ENCODE assay signal across 8 cellular contexts in genomic region chr19:12757544-12758274, GRCh38. TPM values are rescaled to one million over a fixed set of nuclear protein-coding genes. Genes with fewer than 3 reads are reported as not detected.
A peak's percentile ranks its signal among the peaks of the same experiment; 100 is the strongest.
DNase-seq lines count a peak whose midpoint lies in the region; ATAC-seq and TF ChIP-seq lines count a peak whose summit lies in the region.

No MANE protein-coding gene starts in this region.

- ATAC-seq in activated CD8-positive, alpha-beta T cell treated with anti-CD3 and anti-CD28 coated beads, Interleukin-2, amount 10 ng/mL, durations not matched to agents 7 days and 5 days: peak; percentile 83
- peak; percentile 84 for ATAC-seq in stimulated activated effector memory CD8-positive, alpha-beta T cell treated with anti-CD3 and anti-CD28 coated beads, Interleukin-12 subunit alpha, Interleukin-12 subunit beta, amount 100 ng/mL, for 72 hours
- no peak for ATAC-seq in GM19452 (IDR thresholded peaks at IDR 0.05; ENCODE audit: unreplicated experiment)

- H3K36me3 Mint-ChIP-seq in activated CD8-positive, alpha-beta T cell treated with anti-CD3 and anti-CD28 coated beads, Interleukin-2, amount 10 ng/mL, durations not matched to agents 7 days and 5 days (ENCODE audit: low read depth): no peaks in the 10 kb centered on the region
- H3K36me3 Mint-ChIP-seq in endodermal cell (ENCODE audit: low read depth): peaks cover 17% of the 10 kb centered on the region
- H3K36me3 Mint-ChIP-seq in stimulated activated effector memory CD8-positive, alpha-beta T cell treated with anti-CD3 and anti-CD28 coated beads, Interleukin-12 subunit alpha, Interleukin-12 subunit beta, amount 100 ng/mL, for 72 hours: no peaks in the 10 kb centered on the region

- H3K9me3 ChIP-seq in endodermal cell (ENCODE audit: control insufficient read depth, low read length): no peaks in the 10 kb centered on the region

- no peak overlapping the region for H3K9ac ChIP-seq in endodermal cell (ENCODE audit: extremely low read depth, low read length, poor library complexity, severe bottlenecking)
- peak overlapping the region; percentile 36 for H3K9ac ChIP-seq in mesendoderm (ENCODE audit: low read length)

- H3K56ac ChIP-seq in mesendoderm (ENCODE audit: low read length): peak overlapping the region; percentile 68

- H3K27me3 ChIP-seq in endodermal cell (ENCODE audit: control insufficient read depth, insufficient read depth, low read length, poor library complexity, severe bottlenecking): peaks cover 11% of the 10 kb centered on the region
- no peaks in the 10 kb centered on the region for H3K27me3 ChIP-seq in mesendoderm (ENCODE audit: insufficient read depth, low read length, poor library complexity)

- H3K9me3 Mint-ChIP-seq in activated CD8-positive, alpha-beta T cell treated with anti-CD3 and anti-CD28 coated beads, Interleukin-2, amount 10 ng/mL, durations not matched to agents 7 days and 5 days (ENCODE audit: insufficient read depth): no peaks in the 10 kb centered on the region
- peaks cover 3% of the 10 kb centered on the region for H3K9me3 Mint-ChIP-seq in endodermal cell
- no peaks in the 10 kb centered on the region for H3K9me3 Mint-ChIP-seq in stimulated activated effector memory CD8-positive, alpha-beta T cell treated with anti-CD3 and anti-CD28 coated beads, Interleukin-12 subunit alpha, Interleukin-12 subunit beta, amount 100 ng/mL, for 72 hours

- H3K27me3 Mint-ChIP-seq in activated CD8-positive, alpha-beta T cell treated with anti-CD3 and anti-CD28 coated beads, Interleukin-2, amount 10 ng/mL, durations not matched to agents 7 days and 5 days (ENCODE audit: low read depth): peaks cover 5% of the 10 kb centered on the region
- peaks cover 27% of the 10 kb centered on the region for H3K27me3 Mint-ChIP-seq in endodermal cell (ENCODE audit: insufficient read depth)

- no peak overlapping the region for H2AK5ac ChIP-seq in mesendoderm (ENCODE audit: low read length)

- H2BK15ac ChIP-seq in mesendoderm (replicated peaks; ENCODE audit: low read depth): no peak overlapping the region

- POLR2A ChIA-PET in activated CD8-positive, alpha-beta T cell treated with anti-CD3 and anti-CD28 coated beads, Interleukin-2, amount 10 ng/mL, durations not matched to agents 7 days and 5 days (lab: Charles Lee): interaction anchor here (0.6 to 1.3 kb wide), 3 partner anchors 24 to 79 kb away, joined by 3 to 8 read pairs (median 7); partner anchors contain the start of gene TRIR

- no peak overlapping the region for H3K4ac ChIP-seq in mesendoderm (ENCODE audit: low read depth, low read length)

- H3K27ac Mint-ChIP-seq in activated CD8-positive, alpha-beta T cell treated with anti-CD3 and anti-CD28 coated beads, Interleukin-2, amount 10 ng/mL, durations not matched to agents 7 days and 5 days: no peak overlapping the region
- H3K27ac Mint-ChIP-seq in endodermal cell: peak overlapping the region; percentile 86
- H3K27ac Mint-ChIP-seq in stimulated activated effector memory CD8-positive, alpha-beta T cell treated with anti-CD3 and anti-CD28 coated beads, Interleukin-12 subunit alpha, Interleukin-12 subunit beta, amount 100 ng/mL, for 72 hours: no peak overlapping the region

- H2BK120ac ChIP-seq in mesendoderm (ENCODE audit: low read depth, low read length): no peak overlapping the region

- H3K4me3 ChIP-seq in endodermal cell (ENCODE audit: low read length) (peak overlapping the region; percentile 12), mesendoderm (ENCODE audit: low read length) (no peak overlapping the region)

- no peaks in the 10 kb centered on the region for H3K36me3 ChIP-seq in endodermal cell (ENCODE audit: control insufficient read depth, insufficient read depth, low read length)
- no peaks in the 10 kb centered on the region for H3K36me3 ChIP-seq in mesendoderm (ENCODE audit: control insufficient read depth, insufficient read depth, low read length)

- peak; percentile 95 for DNase-seq in AG08396 (ENCODE audit: low spot score)
- DNase-seq in H4 (ENCODE audit: low spot score): peak; percentile 42
- DNase-seq in NCI-H82 (lab: John Stamatoyannopoulos, UW): peak; percentile 95
- DNase-seq in activated CD8-positive, alpha-beta T cell treated with anti-CD3 and anti-CD28 coated beads, Interleukin-2, amount 10 ng/mL, durations not matched to agents 7 days and 5 days: peak; percentile 72
- peak; percentile 96 for DNase-seq in endodermal cell
- DNase-seq in mesendoderm: peak; percentile 89
- peak; percentile 78 to 86 for DNase-seq in stimulated activated effector memory CD8-positive, alpha-beta T cell treated with anti-CD3 and anti-CD28 coated beads, Interleukin-12 subunit alpha, Interleukin-12 subunit beta, amount 100 ng/mL, for 72 hours (ENCODE audit: low spot score in 2 of 2)

- H3K4me2 ChIP-seq in mesendoderm (ENCODE audit: low read length): peak overlapping the region; percentile 16

- TF ChIP-seq CTCF in endodermal cell (conservative IDR thresholded peaks at IDR 0.05): peak; percentile 99

- WGBS in endodermal cell (ENCODE audit: insufficient coverage in 1 of 2, insufficient read length in 1 of 2), 2 experiments: 13 to 45% methylated on average over 15 to 60 of the region's 60 CpGs
- no CpG with 5 or more reads among the region's 60 CpGs for WGBS in mesendoderm (ENCODE audit: extremely low coverage, insufficient coverage, low lambda C conversion rate)

- H4K8ac ChIP-seq in mesendoderm (ENCODE audit: low read depth, low read length): no peak overlapping the region

- no peak overlapping the region for H3K18ac ChIP-seq in mesendoderm (ENCODE audit: low read length)

- peaks cover 11% of the 10 kb centered on the region for H3K4me1 Mint-ChIP-seq in activated CD8-positive, alpha-beta T cell treated with anti-CD3 and anti-CD28 coated beads, Interleukin-2, amount 10 ng/mL, durations not matched to agents 7 days and 5 days (ENCODE audit: low read depth)
- peaks cover 12% of the 10 kb centered on the region for H3K4me1 Mint-ChIP-seq in endodermal cell
- H3K4me1 Mint-ChIP-seq in stimulated activated effector memory CD8-positive, alpha-beta T cell treated with anti-CD3 and anti-CD28 coated beads, Interleukin-12 subunit alpha, Interleukin-12 subunit beta, amount 100 ng/mL, for 72 hours: peaks cover 5% of the 10 kb centered on the region

- H3K79me1 ChIP-seq in mesendoderm (ENCODE audit: low read length): no peaks in the 10 kb centered on the region

- CTCF ChIA-PET in activated CD8-positive, alpha-beta T cell treated with anti-CD3 and anti-CD28 coated beads, Interleukin-2, amount 10 ng/mL, durations not matched to agents 7 days and 5 days (lab: Charles Lee): interaction anchor here (0.6 to 15.9 kb wide), 32 partner anchors 8 to 262 kb away, joined by 3 to 383 read pairs (median 5); partner anchors contain the start of genes GCDH, GET3, JUNB and PRDX2

- H3K4me3 Mint-ChIP-seq in activated CD8-positive, alpha-beta T cell treated with anti-CD3 and anti-CD28 coated beads, Interleukin-2, amount 10 ng/mL, durations not matched to agents 7 days and 5 days: peak overlapping the region; percentile 31
- peak overlapping the region; percentile 45 for H3K4me3 Mint-ChIP-seq in endodermal cell
- peak overlapping the region; percentile 21 for H3K4me3 Mint-ChIP-seq in stimulated activated effector memory CD8-positive, alpha-beta T cell treated with anti-CD3 and anti-CD28 coated beads, Interleukin-12 subunit alpha, Interleukin-12 subunit beta, amount 100 ng/mL, for 72 hours

- H4K5ac ChIP-seq in mesendoderm (ENCODE audit: low read length): no peak overlapping the region

- H3K4me1 ChIP-seq in endodermal cell (ENCODE audit: control insufficient read depth, insufficient read depth, low read length) (no peaks in the 10 kb centered on the region), mesendoderm (ENCODE audit: control insufficient read depth, low read depth, low read length) (no peaks in the 10 kb centered on the region)

- H3K27ac ChIP-seq in endodermal cell (ENCODE audit: low read depth, low read length): no peak overlapping the region
- no peak overlapping the region for H3K27ac ChIP-seq in mesendoderm (ENCODE audit: low read depth, low read length)

- H3K79me2 ChIP-seq in mesendoderm (ENCODE audit: control insufficient read depth, insufficient read depth, low read length): no peaks in the 10 kb centered on the region

- H3K23ac ChIP-seq in mesendoderm (ENCODE audit: low read length): no peak overlapping the region

- H2BK5ac ChIP-seq in mesendoderm (ENCODE audit: low read length): no peak overlapping the region

RNA-seq across cellular contexts. Expression of gene BEST2, which starts 6.1 kb away (rescaled TPM):
- 0.06 TPM in 1 of 2 replicates, not detected in the other for total RNA-seq in H4 (2014; rRNA removed; shearing (Covaris generic))
- total RNA-seq in activated CD8-positive, alpha-beta T cell treated with anti-CD3 and anti-CD28 coated beads, Interleukin-2, amount 10 ng/mL, durations not matched to agents 7 days and 5 days: not detected
- total RNA-seq in endodermal cell: 1 to 10 TPM in 1 of 2 donors, under 1 TPM in 1; 0.95 to 1.2 TPM
- polyA plus RNA-seq in endodermal cell (2013, experiment 1 of 2): 0.36 TPM
- 0.33 TPM for polyA plus RNA-seq in endodermal cell (2013, experiment 2 of 2)
- polyA plus RNA-seq in mesendoderm (2013, experiment 1 of 2): 0.37 TPM
- polyA plus RNA-seq in mesendoderm (2013, experiment 2 of 2): 0.32 TPM

RNA-seq across cellular contexts. Expression of gene HOOK2, which starts 17.6 kb away (rescaled TPM):
- 8.6 and 13.0 TPM in 2 replicates for total RNA-seq in H4 (2014; rRNA removed; shearing (Covaris generic))
- 10 to 100 TPM; 14.4 to 16.9 TPM for total RNA-seq in activated CD8-positive, alpha-beta T cell treated with anti-CD3 and anti-CD28 coated beads, Interleukin-2, amount 10 ng/mL, durations not matched to agents 7 days and 5 days
- 100 to 1,000 TPM in 1 of 2 donors, 10 to 100 TPM in 1; 82.1 to 103 TPM for total RNA-seq in endodermal cell
- 28.9 TPM for polyA plus RNA-seq in endodermal cell (2013, experiment 1 of 2)
- 23.8 TPM for polyA plus RNA-seq in endodermal cell (2013, experiment 2 of 2)
- polyA plus RNA-seq in mesendoderm (2013, experiment 1 of 2): 25.7 TPM
- polyA plus RNA-seq in mesendoderm (2013, experiment 2 of 2): 28.2 TPM

RNA-seq across cellular contexts. Expression of gene GET3, which starts 20.4 kb away (rescaled TPM):
- 85.4 and 94.4 TPM in 2 replicates for total RNA-seq in H4 (2014; rRNA removed; shearing (Covaris generic))
- total RNA-seq in activated CD8-positive, alpha-beta T cell treated with anti-CD3 and anti-CD28 coated beads, Interleukin-2, amount 10 ng/mL, durations not matched to agents 7 days and 5 days: 10 to 100 TPM; 66.8 to 71.5 TPM
- 100 to 1,000 TPM in 1 of 2 donors, 10 to 100 TPM in 1; 97.8 to 102 TPM for total RNA-seq in endodermal cell
- 74.9 TPM for polyA plus RNA-seq in endodermal cell (2013, experiment 1 of 2)
- polyA plus RNA-seq in endodermal cell (2013, experiment 2 of 2): 77.4 TPM
- 58.2 TPM for polyA plus RNA-seq in mesendoderm (2013, experiment 1 of 2)
- polyA plus RNA-seq in mesendoderm (2013, experiment 2 of 2): 60.4 TPM

RNA-seq across cellular contexts. Expression of gene TRIR, which starts 23.2 kb away (rescaled TPM):
- 238 and 271 TPM in 2 replicates for total RNA-seq in H4 (2014; rRNA removed; shearing (Covaris generic))
- 100 to 1,000 TPM; 206 to 228 TPM for total RNA-seq in activated CD8-positive, alpha-beta T cell treated with anti-CD3 and anti-CD28 coated beads, Interleukin-2, amount 10 ng/mL, durations not matched to agents 7 days and 5 days
- total RNA-seq in endodermal cell: 100 to 1,000 TPM; 103 to 125 TPM
- 154 TPM for polyA plus RNA-seq in endodermal cell (2013, experiment 1 of 2)
- 154 TPM for polyA plus RNA-seq in endodermal cell (2013, experiment 2 of 2)
- polyA plus RNA-seq in mesendoderm (2013, experiment 1 of 2): 212 TPM
- polyA plus RNA-seq in mesendoderm (2013, experiment 2 of 2): 193 TPM

RNA-seq across cellular contexts. Expression of gene JUNB, which starts 33.6 kb away (rescaled TPM):
- 55.7 and 71.3 TPM in 2 replicates for total RNA-seq in H4 (2014; rRNA removed; shearing (Covaris generic))
- total RNA-seq in activated CD8-positive, alpha-beta T cell treated with anti-CD3 and anti-CD28 coated beads, Interleukin-2, amount 10 ng/mL, durations not matched to agents 7 days and 5 days: 10 to 100 TPM; 90.4 to 92.9 TPM
- 1 to 10 TPM; 6.7 to 7.2 TPM for total RNA-seq in endodermal cell
- polyA plus RNA-seq in endodermal cell (2013, experiment 1 of 2): 7.7 TPM
- 9.9 TPM for polyA plus RNA-seq in endodermal cell (2013, experiment 2 of 2)
- polyA plus RNA-seq in mesendoderm (2013, experiment 1 of 2): 2.2 TPM
- 2.5 TPM for polyA plus RNA-seq in mesendoderm (2013, experiment 2 of 2)

Comparison
In these comparisons a context has a peak if more than half of its experiments do, and no peak if none do; other contexts are left out.
1. DNase-seq: peak in every context shown above with its lines; median percentile 96 in endodermal cell; 95 in AG08396; 95 in NCI-H82; 89 in mesendoderm; 82 in stimulated activated effector memory CD8-positive, alpha-beta T cell treated with anti-CD3 and anti-CD28 coated beads, Interleukin-12 subunit alpha, Interleukin-12 subunit beta, amount 100 ng/mL, for 72 hours; 72 in activated CD8-positive, alpha-beta T cell treated with anti-CD3 and anti-CD28 coated beads, Interleukin-2, amount 10 ng/mL, durations not matched to agents 7 days and 5 days; 42 in H4.